In the genomic region with DNA sequence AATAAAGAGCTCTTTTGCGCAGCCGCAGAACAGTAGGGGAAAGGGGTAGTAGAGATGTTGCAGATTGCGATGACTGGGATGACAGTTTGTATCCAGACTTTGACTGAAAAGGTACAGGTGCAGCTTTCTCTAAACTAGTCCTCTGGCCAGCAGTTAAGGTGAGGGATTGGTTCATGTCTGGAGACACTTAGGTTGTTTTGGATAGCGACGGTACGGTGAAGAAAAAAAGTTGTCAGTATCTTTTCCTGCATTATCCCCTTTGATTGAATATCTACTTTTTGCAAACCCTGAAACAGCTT, we compare ENCODE assay signal across 8 cellular contexts. TPM values are rescaled to one million over a fixed set of nuclear protein-coding genes. Genes with fewer than 3 reads are reported as not detected.
DNase-seq lines count a peak whose midpoint lies in the region; ATAC-seq and TF ChIP-seq lines count a peak whose summit lies in the region.

No MANE protein-coding gene starts in this region.

- no peaks in the 10 kb centered on the region for H3K9me3 Mint-ChIP-seq in activated CD4-positive, alpha-beta T cell treated with anti-CD3 and anti-CD28 coated beads for 36 hours (ENCODE audit: low read depth)
- H3K9me3 Mint-ChIP-seq in endodermal cell: no peaks in the 10 kb centered on the region
- H3K9me3 Mint-ChIP-seq in osteocyte (ENCODE audit: unreplicated experiment): no peaks in the 10 kb centered on the region

- H3K27me3 Mint-ChIP-seq in activated CD4-positive, alpha-beta T cell treated with anti-CD3 and anti-CD28 coated beads for 36 hours: no peaks in the 10 kb centered on the region
- H3K27me3 Mint-ChIP-seq in endodermal cell (ENCODE audit: insufficient read depth) (no peaks in the 10 kb centered on the region), osteocyte (ENCODE audit: unreplicated experiment) (no peaks in the 10 kb centered on the region)

- TF ChIP-seq CTCF in endodermal cell (conservative IDR thresholded peaks at IDR 0.05) (no peak), osteocyte (IDR thresholded peaks at IDR 0.05) (no peak)

- 4 to 7% methylated on average over 6 of the region's 6 CpGs for WGBS in endodermal cell (ENCODE audit: insufficient coverage in 1 of 2, insufficient read length in 1 of 2), 2 experiments

- no peak for DNase-seq in activated CD4-positive, alpha-beta T cell treated with anti-CD3 and anti-CD28 coated beads for 36 hours
- no peak for DNase-seq in activated CD4-positive, alpha-beta T cell treated with anti-CD3 and anti-CD28 coated beads for 48 hours
- DNase-seq in SKM-1 (lab: John Stamatoyannopoulos, UW; ENCODE audit: unreplicated experiment) (peak; percentile 23), endodermal cell (no peak), osteocyte (ENCODE audit: extremely low spot score, unreplicated experiment) (no peak), UCSD-AML1 (lab: John Stamatoyannopoulos, UW; ENCODE audit: unreplicated experiment) (no peak)
- DNase-seq in effector CD8-positive, alpha-beta T cell (lab: John Stamatoyannopoulos, UW): no peak

- no peaks in the 10 kb centered on the region for H3K4me1 ChIP-seq in endodermal cell (ENCODE audit: control insufficient read depth, insufficient read depth, low read length)

- CTCF ChIA-PET in activated CD4-positive, alpha-beta T cell treated with anti-CD3 and anti-CD28 coated beads for 36 hours (lab: Charles Lee): interaction anchor here (1.0 to 10.6 kb wide), 7 partner anchors 9 to 166 kb away, joined by 3 to 104 read pairs (median 6); a partner anchor contains a TSS

- peak overlapping the region; percentile 100 for H3K27ac Mint-ChIP-seq in activated CD4-positive, alpha-beta T cell treated with anti-CD3 and anti-CD28 coated beads for 36 hours
- H3K27ac Mint-ChIP-seq in endodermal cell (peak overlapping the region; percentile 98), osteocyte (ENCODE audit: unreplicated experiment) (peak overlapping the region; percentile 99)

- peaks cover 38% of the 10 kb centered on the region for H3K4me1 Mint-ChIP-seq in activated CD4-positive, alpha-beta T cell treated with anti-CD3 and anti-CD28 coated beads for 36 hours
- peaks cover 18% of the 10 kb centered on the region for H3K4me1 Mint-ChIP-seq in endodermal cell
- peaks cover 28% of the 10 kb centered on the region for H3K4me1 Mint-ChIP-seq in osteocyte (ENCODE audit: unreplicated experiment)

- H3K4me3 Mint-ChIP-seq in activated CD4-positive, alpha-beta T cell treated with anti-CD3 and anti-CD28 coated beads for 36 hours: peak overlapping the region; percentile 97
- H3K4me3 Mint-ChIP-seq in endodermal cell (peak overlapping the region; percentile 89), osteocyte (ENCODE audit: unreplicated experiment) (peak overlapping the region; percentile 97)

- peak overlapping the region; percentile 73 for H3K9ac ChIP-seq in endodermal cell (ENCODE audit: extremely low read depth, low read length, poor library complexity, severe bottlenecking)

- H3K4me3 ChIP-seq in endodermal cell (ENCODE audit: low read length): peak overlapping the region; percentile 89

- POLR2A ChIA-PET in activated CD4-positive, alpha-beta T cell treated with anti-CD3 and anti-CD28 coated beads for 36 hours (lab: Charles Lee): interaction anchor here (0.6 to 2.0 kb wide), 9 partner anchors 9 to 126 kb away, joined by 3 to 24 read pairs (median 4); a partner anchor contains a TSS

- no peaks in the 10 kb centered on the region for H3K27me3 ChIP-seq in endodermal cell (ENCODE audit: control insufficient read depth, insufficient read depth, low read length, poor library complexity, severe bottlenecking)

- H3K36me3 ChIP-seq in endodermal cell (ENCODE audit: control insufficient read depth, insufficient read depth, low read length): peaks cover 43% of the 10 kb centered on the region

- no peaks in the 10 kb centered on the region for H3K9me3 ChIP-seq in endodermal cell (ENCODE audit: control insufficient read depth, low read length)

- intact Hi-C loops in activated CD4-positive, alpha-beta T cell treated with anti-CD3 and anti-CD28 coated beads for 36 hours (cut with DNase I, micrococcal nuclease): loop anchor here in 1 of 2 experiments (1.0 to 5.0 kb wide), 6 partner anchors 160 to 1620 kb away; a partner anchor contains a TSS

- H3K27ac ChIP-seq in endodermal cell (ENCODE audit: low read depth, low read length): peak overlapping the region; percentile 97

- peaks cover 73% of the 10 kb centered on the region for H3K36me3 Mint-ChIP-seq in activated CD4-positive, alpha-beta T cell treated with anti-CD3 and anti-CD28 coated beads for 36 hours (ENCODE audit: low read depth)
- peaks cover 44% of the 10 kb centered on the region for H3K36me3 Mint-ChIP-seq in endodermal cell (ENCODE audit: low read depth)
- peaks cover 27% of the 10 kb centered on the region for H3K36me3 Mint-ChIP-seq in osteocyte (ENCODE audit: unreplicated experiment)

- ATAC-seq in activated CD4-positive, alpha-beta T cell treated with anti-CD3 and anti-CD28 coated beads for 36 hours: peak; percentile 17
- ATAC-seq in HG03196 (IDR thresholded peaks at IDR 0.05; ENCODE audit: unreplicated experiment): no peak

RNA-seq across cellular contexts. Expression of a gene that starts 0.5 kb away (rescaled TPM):
- total RNA-seq in activated CD4-positive, alpha-beta T cell treated with anti-CD3 and anti-CD28 coated beads for 36 hours: 10 to 100 TPM; 29.4 to 45.8 TPM
- 10 to 100 TPM; 10.9 to 12.0 TPM for total RNA-seq in endodermal cell
- 42.4 TPM for polyA plus RNA-seq in endodermal cell (2013, experiment 1 of 2)
- polyA plus RNA-seq in endodermal cell (2013, experiment 2 of 2): 36.6 TPM
- total RNA-seq in osteocyte: 12.1 and 17.1 TPM in 2 replicates

RNA-seq across cellular contexts. Expression of a gene that starts 1.3 kb away (rescaled TPM):
- 100 to 1,000 TPM in 1 of 2 experiments, 10 to 100 TPM in 1; 91.3 to 104 TPM for total RNA-seq in activated CD4-positive, alpha-beta T cell treated with anti-CD3 and anti-CD28 coated beads for 36 hours
- total RNA-seq in endodermal cell (10 to 100 TPM; 82.1 to 93.5 TPM), osteocyte (81.0 and 84.4 TPM in 2 replicates)
- polyA plus RNA-seq in endodermal cell (2013, experiment 1 of 2): 44.7 TPM
- 37.3 TPM for polyA plus RNA-seq in endodermal cell (2013, experiment 2 of 2)

RNA-seq across cellular contexts. Expression of a gene that starts 13.6 kb away (rescaled TPM):
- total RNA-seq in activated CD4-positive, alpha-beta T cell treated with anti-CD3 and anti-CD28 coated beads for 36 hours: 100 to 1,000 TPM in 1 of 2 experiments, 10 to 100 TPM in 1; 100.0 to 105 TPM
- total RNA-seq in endodermal cell: 10 to 100 TPM; 84.9 to 89.3 TPM
- polyA plus RNA-seq in endodermal cell (2013, experiment 1 of 2): 65.6 TPM
- polyA plus RNA-seq in endodermal cell (2013, experiment 2 of 2): 62.9 TPM
- 63.8 and 70.5 TPM in 2 replicates for total RNA-seq in osteocyte

RNA-seq across cellular contexts. Expression of a gene that starts 59.4 kb away (rescaled TPM):
- total RNA-seq in activated CD4-positive, alpha-beta T cell treated with anti-CD3 and anti-CD28 coated beads for 36 hours: 10 to 100 TPM; 75.6 to 100.0 TPM
- 100 to 1,000 TPM; 122 to 126 TPM for total RNA-seq in endodermal cell
- polyA plus RNA-seq in endodermal cell (2013, experiment 1 of 2): 43.2 TPM
- polyA plus RNA-seq in endodermal cell (2013, experiment 2 of 2): 41.9 TPM
- 82.1 and 87.6 TPM in 2 replicates for total RNA-seq in osteocyte
